Comparison of ENCODE assay signal across 1 cellular context in the genomic region with DNA sequence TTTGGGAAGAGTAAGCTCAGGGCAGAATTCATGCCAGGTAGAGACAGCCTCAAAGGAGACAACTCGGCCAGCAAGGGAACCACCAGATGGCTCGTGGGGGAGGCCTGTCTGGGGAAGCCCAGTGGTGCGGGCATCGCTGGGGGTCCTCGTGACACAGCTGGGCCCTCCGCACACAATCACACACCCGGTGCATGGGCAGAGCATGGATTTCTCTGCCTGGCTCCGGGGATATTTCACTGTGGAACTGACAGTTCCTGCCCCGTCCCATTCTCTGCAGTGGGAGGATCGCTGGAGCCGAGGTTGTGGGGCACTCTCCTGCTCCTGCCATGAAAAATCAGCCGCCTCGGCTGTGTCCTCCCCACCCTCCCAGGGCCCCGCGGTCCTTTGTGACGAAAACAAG.
TF ChIP-seq lines count a peak whose summit lies in the region.

No MANE protein-coding gene starts in this region.

TF ChIP-seq in GM23338, 12 proteins besides CTCF, POLR2A, EP300 and RAD21 (continued from another document):
- TF ChIP-seq CREB1 (CRISPR knock-in tag; IDR thresholded peaks at IDR 0.05; ENCODE audit: low read depth): no peak
- TF ChIP-seq, protein P1, sequence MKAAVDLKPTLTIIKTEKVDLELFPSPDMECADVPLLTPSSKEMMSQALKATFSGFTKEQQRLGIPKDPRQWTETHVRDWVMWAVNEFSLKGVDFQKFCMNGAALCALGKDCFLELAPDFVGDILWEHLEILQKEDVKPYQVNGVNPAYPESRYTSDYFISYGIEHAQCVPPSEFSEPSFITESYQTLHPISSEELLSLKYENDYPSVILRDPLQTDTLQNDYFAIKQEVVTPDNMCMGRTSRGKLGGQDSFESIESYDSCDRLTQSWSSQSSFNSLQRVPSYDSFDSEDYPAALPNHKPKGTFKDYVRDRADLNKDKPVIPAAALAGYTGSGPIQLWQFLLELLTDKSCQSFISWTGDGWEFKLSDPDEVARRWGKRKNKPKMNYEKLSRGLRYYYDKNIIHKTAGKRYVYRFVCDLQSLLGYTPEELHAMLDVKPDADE (IDR thresholded peaks at IDR 0.05): no peak
- TF ChIP-seq, protein P2, sequence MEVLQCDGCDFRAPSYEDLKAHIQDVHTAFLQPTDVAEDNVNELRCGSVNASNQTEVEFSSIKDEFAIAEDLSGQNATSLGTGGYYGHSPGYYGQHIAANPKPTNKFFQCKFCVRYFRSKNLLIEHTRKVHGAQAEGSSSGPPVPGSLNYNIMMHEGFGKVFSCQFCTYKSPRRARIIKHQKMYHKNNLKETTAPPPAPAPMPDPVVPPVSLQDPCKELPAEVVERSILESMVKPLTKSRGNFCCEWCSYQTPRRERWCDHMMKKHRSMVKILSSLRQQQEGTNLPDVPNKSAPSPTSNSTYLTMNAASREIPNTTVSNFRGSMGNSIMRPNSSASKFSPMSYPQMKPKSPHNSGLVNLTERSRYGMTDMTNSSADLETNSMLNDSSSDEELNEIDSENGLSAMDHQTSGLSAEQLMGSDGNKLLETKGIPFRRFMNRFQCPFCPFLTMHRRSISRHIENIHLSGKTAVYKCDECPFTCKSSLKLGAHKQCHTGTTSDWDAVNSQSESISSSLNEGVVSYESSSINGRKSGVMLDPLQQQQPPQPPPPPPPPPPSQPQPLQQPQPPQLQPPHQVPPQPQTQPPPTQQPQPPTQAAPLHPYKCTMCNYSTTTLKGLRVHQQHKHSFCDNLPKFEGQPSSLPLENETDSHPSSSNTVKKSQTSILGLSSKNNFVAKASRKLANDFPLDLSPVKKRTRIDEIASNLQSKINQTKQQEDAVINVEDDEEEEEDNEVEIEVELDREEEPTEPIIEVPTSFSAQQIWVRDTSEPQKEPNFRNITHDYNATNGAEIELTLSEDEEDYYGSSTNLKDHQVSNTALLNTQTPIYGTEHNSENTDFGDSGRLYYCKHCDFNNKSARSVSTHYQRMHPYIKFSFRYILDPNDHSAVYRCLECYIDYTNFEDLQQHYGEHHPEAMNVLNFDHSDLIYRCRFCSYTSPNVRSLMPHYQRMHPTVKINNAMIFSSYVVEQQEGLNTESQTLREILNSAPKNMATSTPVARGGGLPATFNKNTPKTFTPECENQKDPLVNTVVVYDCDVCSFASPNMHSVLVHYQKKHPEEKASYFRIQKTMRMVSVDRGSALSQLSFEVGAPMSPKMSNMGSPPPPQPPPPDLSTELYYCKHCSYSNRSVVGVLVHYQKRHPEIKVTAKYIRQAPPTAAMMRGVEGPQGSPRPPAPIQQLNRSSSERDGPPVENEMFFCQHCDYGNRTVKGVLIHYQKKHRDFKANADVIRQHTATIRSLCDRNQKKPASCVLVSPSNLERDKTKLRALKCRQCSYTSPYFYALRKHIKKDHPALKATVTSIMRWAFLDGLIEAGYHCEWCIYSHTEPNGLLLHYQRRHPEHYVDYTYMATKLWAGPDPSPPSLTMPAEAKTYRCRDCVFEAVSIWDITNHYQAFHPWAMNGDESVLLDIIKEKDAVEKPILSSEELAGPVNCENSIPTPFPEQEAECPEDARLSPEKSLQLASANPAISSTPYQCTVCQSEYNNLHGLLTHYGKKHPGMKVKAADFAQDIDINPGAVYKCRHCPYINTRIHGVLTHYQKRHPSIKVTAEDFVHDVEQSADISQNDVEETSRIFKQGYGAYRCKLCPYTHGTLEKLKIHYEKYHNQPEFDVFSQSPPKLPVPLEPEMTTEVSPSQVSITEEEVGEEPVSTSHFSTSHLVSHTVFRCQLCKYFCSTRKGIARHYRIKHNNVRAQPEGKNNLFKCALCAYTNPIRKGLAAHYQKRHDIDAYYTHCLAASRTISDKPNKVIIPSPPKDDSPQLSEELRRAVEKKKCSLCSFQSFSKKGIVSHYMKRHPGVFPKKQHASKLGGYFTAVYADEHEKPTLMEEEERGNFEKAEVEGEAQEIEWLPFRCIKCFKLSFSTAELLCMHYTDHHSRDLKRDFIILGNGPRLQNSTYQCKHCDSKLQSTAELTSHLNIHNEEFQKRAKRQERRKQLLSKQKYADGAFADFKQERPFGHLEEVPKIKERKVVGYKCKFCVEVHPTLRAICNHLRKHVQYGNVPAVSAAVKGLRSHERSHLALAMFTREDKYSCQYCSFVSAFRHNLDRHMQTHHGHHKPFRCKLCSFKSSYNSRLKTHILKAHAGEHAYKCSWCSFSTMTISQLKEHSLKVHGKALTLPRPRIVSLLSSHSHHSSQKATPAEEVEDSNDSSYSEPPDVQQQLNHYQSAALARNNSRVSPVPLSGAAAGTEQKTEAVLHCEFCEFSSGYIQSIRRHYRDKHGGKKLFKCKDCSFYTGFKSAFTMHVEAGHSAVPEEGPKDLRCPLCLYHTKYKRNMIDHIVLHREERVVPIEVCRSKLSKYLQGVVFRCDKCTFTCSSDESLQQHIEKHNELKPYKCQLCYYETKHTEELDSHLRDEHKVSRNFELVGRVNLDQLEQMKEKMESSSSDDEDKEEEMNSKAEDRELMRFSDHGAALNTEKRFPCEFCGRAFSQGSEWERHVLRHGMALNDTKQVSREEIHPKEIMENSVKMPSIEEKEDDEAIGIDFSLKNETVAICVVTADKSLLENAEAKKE (CRISPR knock-in tag; IDR thresholded peaks at IDR 0.05): no peak
- no peak for TF ChIP-seq EZH2phosphoT487 (IDR thresholded peaks at IDR 0.05; ENCODE audit: unreplicated experiment)
- no peak for TF ChIP-seq POLR2AphosphoS5 (IDR thresholded peaks at IDR 0.05; ENCODE audit: low read depth)
TF ChIP-seq in GM23338: peak in this region for 0.
